19 cellular contexts compared by ENCODE assay signal in genomic region chr3:73068419-73068818, GRCh38. TPM values are rescaled to one million over a fixed set of nuclear protein-coding genes. Genes with fewer than 3 reads are reported as not detected.
DNase-seq lines count a peak whose midpoint lies in the region; ATAC-seq and TF ChIP-seq lines count a peak whose summit lies in the region.
"Had no signal": no experiment of that assay in that cellular context is flagged by ENCODE, and none has a peak within 500 bp of the region (broad histone marks: within the 10 kb centered on the region; RNA-seq: fewer than 3 reads in every experiment).

No MANE protein-coding gene starts in this region.

- H3K4me3 ChIP-seq in heart left ventricle (no peak overlapping the region), GM23338 (no peak overlapping the region), trophoblast cell (ENCODE audit: low read depth, low read length) (no peak overlapping the region)
- H3K4me3 ChIP-seq: GM12878, K562 had no signal

- H2BK120ac ChIP-seq in trophoblast cell (ENCODE audit: insufficient read depth, low read length, poor library complexity): no peak overlapping the region

- no peak overlapping the region for H3K4me2 ChIP-seq in GM23338
- no peak overlapping the region for H3K4me2 ChIP-seq in trophoblast cell (ENCODE audit: low read length)

- H3K27ac ChIP-seq in heart left ventricle (peak overlapping the region in 1 of 12 donors; percentile 23), GM23338 (ENCODE audit: low read depth) (0 out of 2 replicates have a peak overlapping the region, but pooled peaks have one; percentile 0), trophoblast cell (ENCODE audit: low read depth, low read length) (no peak overlapping the region)
- H3K27ac ChIP-seq: C4-2B, HL-60 had no signal

- 30 to 57% (median 45%) methylated on average over 3 of the region's 3 CpGs for WGBS in heart left ventricle, 4 donors
- no CpG with 5 or more reads among the region's 3 CpGs for WGBS in trophoblast cell (ENCODE audit: extremely low coverage, insufficient coverage, insufficient read length)

- H3K9me3 ChIP-seq in heart left ventricle: no peaks in the 10 kb centered on the region
- no peaks in the 10 kb centered on the region for H3K9me3 ChIP-seq in trophoblast cell (ENCODE audit: insufficient read depth, low read depth, low read length)
- H3K9me3 ChIP-seq: BE2C had no signal

- H3K27ac Mint-ChIP-seq in GM23338 (no peak overlapping the region), chondrocyte (ENCODE audit: unreplicated experiment) (peak overlapping the region; percentile 49), natural killer cell (no peak overlapping the region)
- H3K27ac Mint-ChIP-seq: CD4-positive, alpha-beta memory T cell had no signal

- DNase-seq in left ventricle myocardium superior (no peak), heart left ventricle (no peak), GM23338 (ENCODE audit: low spot score) (peak; percentile 45), chondrocyte (ENCODE audit: low spot score) (no peak), trophoblast cell (peak; percentile 17 to 41), natural killer cell (no peak), iPS-NIHi11 (ENCODE audit: low spot score) (no peak)
- DNase-seq: BE2C; CD4-positive, alpha-beta memory T cell; DMS153; DMS79 treated with DMSO at 0.1 percent for 48 hours; EL; GF-D8 had no signal

- no peak overlapping the region for H4K91ac ChIP-seq in trophoblast cell (ENCODE audit: low read depth, low read length)

- H3K4me3 Mint-ChIP-seq in GM23338: no peak overlapping the region
- H3K4me3 Mint-ChIP-seq in chondrocyte (ENCODE audit: unreplicated experiment): no peak overlapping the region
- no peak overlapping the region for H3K4me3 Mint-ChIP-seq in natural killer cell
- H3K4me3 Mint-ChIP-seq: CD4-positive, alpha-beta memory T cell had no signal

- H4K12ac ChIP-seq in trophoblast cell (ENCODE audit: low read depth, low read length): no peak overlapping the region

- H3K79me1 ChIP-seq in trophoblast cell (ENCODE audit: low read length): no peaks in the 10 kb centered on the region

- ATAC-seq in left ventricle myocardium superior (peak; percentile 43), heart left ventricle (no peak), GM23338 (no peak), natural killer cell (no peak), HG02884 (IDR thresholded peaks at IDR 0.05; ENCODE audit: unreplicated experiment) (no peak)
- ATAC-seq: GM12878, HCT116, K562 had no signal

- peaks cover 0 to 49% (median 37%) of the 10 kb centered on the region in 9 donors for H3K36me3 ChIP-seq in heart left ventricle
- H3K36me3 ChIP-seq in GM23338 (ENCODE audit: insufficient read depth): peaks cover 3% of the 10 kb centered on the region; the same call in 1 of the 2 replicates
- peaks cover 0 to 2% of the 10 kb centered on the region in 2 experiments for H3K36me3 ChIP-seq in trophoblast cell (ENCODE audit: control insufficient read depth in 1 of 2, insufficient read depth in 2 of 2, low read length in 2 of 2)

- H4K8ac ChIP-seq in trophoblast cell (ENCODE audit: low read depth, low read length): no peak overlapping the region

- H3K79me2 ChIP-seq in GM23338 (replicated peaks; ENCODE audit: insufficient read depth): peaks cover 7% of the 10 kb centered on the region; the same call in 1 of the 2 replicates
- H3K79me2 ChIP-seq in trophoblast cell (ENCODE audit: control insufficient read depth, insufficient read depth, low read length, poor library complexity): no peaks in the 10 kb centered on the region

- no peak overlapping the region for H3K23ac ChIP-seq in trophoblast cell (ENCODE audit: low read length)

- peaks cover 32% of the 10 kb centered on the region for H3K36me3 Mint-ChIP-seq in GM23338 (ENCODE audit: low read depth)
- H3K36me3 Mint-ChIP-seq in chondrocyte (ENCODE audit: low read depth): peaks cover 16% of the 10 kb centered on the region
- peaks cover 15% of the 10 kb centered on the region for H3K36me3 Mint-ChIP-seq in natural killer cell

- H3K27me3 Mint-ChIP-seq in GM23338 (ENCODE audit: insufficient read depth, low read depth, poor library complexity): no peaks in the 10 kb centered on the region
- no peaks in the 10 kb centered on the region for H3K27me3 Mint-ChIP-seq in chondrocyte (ENCODE audit: low read depth)
- H3K27me3 Mint-ChIP-seq in natural killer cell (ENCODE audit: low read depth in 2 of 2): no peaks in the 10 kb centered on the region
- H3K27me3 Mint-ChIP-seq: CD4-positive, alpha-beta memory T cell had no signal

- no peak for TF ChIP-seq POLR2A in heart left ventricle (IDR thresholded peaks at IDR 0.05)

- H3K14ac ChIP-seq in trophoblast cell (ENCODE audit: low read length): no peak overlapping the region

- H2AFZ ChIP-seq in GM23338 (no peak overlapping the region), trophoblast cell (ENCODE audit: insufficient read depth, low read length, poor library complexity) (no peak overlapping the region)

- H2BK5ac ChIP-seq in trophoblast cell (ENCODE audit: low read depth, low read length, poor library complexity): no peak overlapping the region

- intact Hi-C loops in left ventricle myocardium superior (cut with micrococcal nuclease): no loop called here
- intact Hi-C loops in heart left ventricle (cut with DNase I): no loop called here
- intact Hi-C loops in natural killer cell (cut with micrococcal nuclease): no loop called here

- H3K9me3 Mint-ChIP-seq in GM23338 (no peaks in the 10 kb centered on the region; the same call in 2 of the 3 replicates), chondrocyte (ENCODE audit: low read depth) (no peaks in the 10 kb centered on the region), natural killer cell (no peaks in the 10 kb centered on the region)
- H3K9me3 Mint-ChIP-seq: CD4-positive, alpha-beta memory T cell had no signal

- no peak overlapping the region for H2BK12ac ChIP-seq in trophoblast cell (ENCODE audit: low read length)

- H4K20me1 ChIP-seq in GM23338 (replicated peaks; ENCODE audit: insufficient read depth): no peaks in the 10 kb centered on the region

- H2AK5ac ChIP-seq in trophoblast cell (ENCODE audit: low read length): no peak overlapping the region

- no peaks in the 10 kb centered on the region for H3K9me2 ChIP-seq in GM23338 (ENCODE audit: insufficient read depth)

- H3F3A ChIP-seq in GM23338 (replicated peaks; ENCODE audit: low read depth): 0 out of 2 replicates have a peak, but pooled peaks cover 5% of the 10 kb centered on the region

- H3K27me3 ChIP-seq in heart left ventricle (no peaks in the 10 kb centered on the region), GM23338 (ENCODE audit: insufficient read depth) (no peaks in the 10 kb centered on the region), trophoblast cell (ENCODE audit: insufficient read depth, low read length) (no peaks in the 10 kb centered on the region)

- H3K9ac ChIP-seq in trophoblast cell (ENCODE audit: low read length): no peak overlapping the region

- H3K4me1 ChIP-seq in heart left ventricle (peaks cover 0 to 21% (median 7%) of the 10 kb centered on the region in 12 donors), GM23338 (ENCODE audit: insufficient read depth) (peaks cover 23% of the 10 kb centered on the region), trophoblast cell (ENCODE audit: control insufficient read depth in 1 of 2, insufficient read depth in 2 of 2, low read length in 2 of 2) (no peaks in the 10 kb centered on the region)
- H3K4me1 ChIP-seq: BE2C had no signal

- H3K4me1 Mint-ChIP-seq in GM23338 (peaks cover 30% of the 10 kb centered on the region), chondrocyte (ENCODE audit: low read depth) (peaks cover 68% of the 10 kb centered on the region), natural killer cell (peaks cover 23 to 30% of the 10 kb centered on the region in 2 donors)

- H3K18ac ChIP-seq in trophoblast cell (ENCODE audit: low read length): no peak overlapping the region

- TF ChIP-seq CTCF in heart left ventricle (IDR thresholded peaks at IDR 0.05): no peak
- TF ChIP-seq CTCF in GM23338 (conservative IDR thresholded peaks at IDR 0.05; ENCODE audit: low read depth in 2 of 2): no peak
- TF ChIP-seq CTCF in chondrocyte (IDR thresholded peaks at IDR 0.05): no peak
- no peak for TF ChIP-seq CTCF in natural killer cell (IDR thresholded peaks at IDR 0.05)

- H3K4ac ChIP-seq in trophoblast cell (ENCODE audit: low read depth, low read length): no peak overlapping the region

TF ChIP-seq in GM23338, 12 proteins besides CTCF, POLR2A, EP300 and RAD21:
- TF ChIP-seq ZNF114 (CRISPR knock-in tag; IDR thresholded peaks at IDR 0.05) (no peak), ETS1 (IDR thresholded peaks at IDR 0.05) (no peak), POLR2AphosphoS5 (IDR thresholded peaks at IDR 0.05; ENCODE audit: low read depth) (no peak)
TF ChIP-seq in GM23338: peak in this region for 0.

RNA-seq across cellular contexts. Expression of gene EBLN2, which starts 7.0 kb away (rescaled TPM):
- 0.69 TPM for total RNA-seq in left ventricle myocardium superior
- total RNA-seq in heart left ventricle: 1 to 10 TPM in 5 of 9 donors, under 1 TPM in 4; 0.36 to 2.5 (median 1.1) TPM
- polyA plus RNA-seq in heart left ventricle: 1 to 10 TPM in 1 of 2 donors, under 1 TPM in 1; 0.24 to 1.4 TPM
- 9.3 and 9.9 TPM in 2 replicates for total RNA-seq in GM23338 (2014; rRNA removed; shearing (Covaris generic))
- 4.7 and 5.1 TPM in 2 replicates for polyA plus RNA-seq in GM23338 (2016; fragmentation: Nextera tagmentation; extraction: Ambion mirVana)
- total RNA-seq in chondrocyte: 2.5 to 4.7 TPM (median 3.3 TPM) in 3 replicates
- polyA plus RNA-seq in trophoblast cell (2013): 2.2 TPM in 2 replicates
- 10 to 100 TPM in 2 of 3 donors, 1 to 10 TPM in 1; 8.9 to 11.2 (median 11.0) TPM for total RNA-seq in natural killer cell

Comparison
In these comparisons a context has a peak if more than half of its experiments do, and no peak if none do; other contexts are left out.
1. DNase-seq: peak in GM23338 (single experiment) and trophoblast cell (2 of 2); none in left ventricle myocardium superior (single experiment), heart left ventricle (0 of 5), chondrocyte (single experiment), natural killer cell (single experiment) and iPS-NIHi11 (single experiment).